Comparison of ENCODE assay signal across 17 cellular contexts in genomic region chr18:62399306-62399705, GRCh38.
DNase-seq lines count a peak whose midpoint lies in the region; ATAC-seq and TF ChIP-seq lines count a peak whose summit lies in the region.
"Had no signal": no experiment of that assay in that cellular context is flagged by ENCODE, and none has a peak within 500 bp of the region (broad histone marks: within the 10 kb centered on the region; RNA-seq: fewer than 3 reads in every experiment).

No MANE protein-coding gene starts in this region.

- ATAC-seq in left lobe of liver (peak; percentile 45), GM21786 (IDR thresholded peaks at IDR 0.05; ENCODE audit: unreplicated experiment) (no peak), GM21526 (IDR thresholded peaks at IDR 0.05; ENCODE audit: low FRiP score, unreplicated experiment) (no peak)

- no peak overlapping the region for H3K4me3 ChIP-seq in BLaER1 treated with 17β-estradiol and CSF1 and Interleukin-3, amounts not matched to agents 10 nM and 100 nM
- H3K4me3 ChIP-seq in thyroid gland (replicated peaks in 1 of 3) = no peak overlapping the region
- H3K4me3 ChIP-seq: SJCRH30, vagina had no signal

- no peak for TF ChIP-seq POLR2A in thyroid gland (IDR thresholded peaks at IDR 0.05)

- TF ChIP-seq CTCF in thyroid gland (IDR thresholded peaks at IDR 0.05) = no peak

- H4K20me1 ChIP-seq in BLaER1 treated with 17β-estradiol and CSF1 and Interleukin-3, amounts not matched to agents 10 nM and 100 nM = no peaks in the 10 kb centered on the region

- WGBS in thyroid gland, 2 donors = 79 to 81% methylated on average over 2 of the region's 2 CpGs

- peak; percentile 87 for DNase-seq in DMS53 treated with DMSO at 0.1 percent for 48 hours (lab: John Stamatoyannopoulos, UW; ENCODE audit: unreplicated experiment)
- peak; percentile 12 for DNase-seq in OCI-M1 (lab: John Stamatoyannopoulos, UW)
- DNase-seq in left lobe of liver (ENCODE audit: low spot score) = no peak
- no peak for DNase-seq in thyroid gland
- DNase-seq: activated CD4-positive, alpha-beta T cell treated with anti-CD3 and anti-CD28 coated beads for 48 hours; activated naive CD4-positive, alpha-beta T cell treated with anti-CD3 and anti-CD28 coated beads for 36 hours; GDM1; NCI-H1048; NCI-H446 treated with DMSO at 0.1 percent for 48 hours; nephron progenitor cell; SJCRH30; substantia nigra had no signal

- H3K27ac ChIP-seq in BLaER1 treated with 17β-estradiol and CSF1 and Interleukin-3, amounts not matched to agents 10 nM and 100 nM = no peak overlapping the region
- no peak overlapping the region for H3K27ac ChIP-seq in thyroid gland
- H3K27ac ChIP-seq: HL-60, SJCRH30, vagina had no signal

- no peak overlapping the region for H3K9ac ChIP-seq in BLaER1 treated with 17β-estradiol and CSF1 and Interleukin-3, amounts not matched to agents 10 nM and 100 nM

- H3K36me3 ChIP-seq in BLaER1 treated with 17β-estradiol and CSF1 and Interleukin-3, amounts not matched to agents 10 nM and 100 nM = no peaks in the 10 kb centered on the region
- H3K36me3 ChIP-seq in thyroid gland = no peaks in the 10 kb centered on the region
- H3K36me3 ChIP-seq: SJCRH30, vagina had no signal

- H3K4me2 ChIP-seq in BLaER1 treated with 17β-estradiol and CSF1 and Interleukin-3, amounts not matched to agents 10 nM and 100 nM = peak overlapping the region; percentile 35 to 68 (median 46)

- peaks cover 10 to 20% (median 12%) of the 10 kb centered on the region in 10 experiments for H3K4me1 ChIP-seq in BLaER1 treated with 17β-estradiol and CSF1 and Interleukin-3, amounts not matched to agents 10 nM and 100 nM
- H3K4me1 ChIP-seq in thyroid gland = peaks cover 0 to 3% of the 10 kb centered on the region in 2 donors
- H3K4me1 ChIP-seq: SJCRH30, vagina had no signal

- no peaks in the 10 kb centered on the region for H3K27me3 ChIP-seq in BLaER1 treated with 17β-estradiol and CSF1 and Interleukin-3, amounts not matched to agents 10 nM and 100 nM
- no peaks in the 10 kb centered on the region for H3K27me3 ChIP-seq in thyroid gland
- H3K27me3 ChIP-seq: SJCRH30, vagina had no signal

- H3K9me3 ChIP-seq in BLaER1 treated with 17β-estradiol and CSF1 and Interleukin-3, amounts not matched to agents 10 nM and 100 nM (replicated peaks in 1 of 11) = 0 out of 22 replicates have a peak, but pooled peaks cover 0 to 5% (median 0%) of the 10 kb centered on the region in 11 experiments
- no peaks in the 10 kb centered on the region for H3K9me3 ChIP-seq in thyroid gland
- H3K9me3 ChIP-seq: SJCRH30, vagina had no signal

- intact Hi-C loops in thyroid gland (cut with DNase I) = no loop called here

Comparison
In these comparisons a context has a peak if more than half of its experiments do, and no peak if none do; other contexts are left out.
1. DNase-seq: peak in DMS53 treated with DMSO at 0.1 percent for 48 hours (single experiment) and OCI-M1 (single experiment); none in left lobe of liver (single experiment) and thyroid gland (0 of 2).